24 cellular contexts compared by ENCODE assay signal in the genomic region with DNA sequence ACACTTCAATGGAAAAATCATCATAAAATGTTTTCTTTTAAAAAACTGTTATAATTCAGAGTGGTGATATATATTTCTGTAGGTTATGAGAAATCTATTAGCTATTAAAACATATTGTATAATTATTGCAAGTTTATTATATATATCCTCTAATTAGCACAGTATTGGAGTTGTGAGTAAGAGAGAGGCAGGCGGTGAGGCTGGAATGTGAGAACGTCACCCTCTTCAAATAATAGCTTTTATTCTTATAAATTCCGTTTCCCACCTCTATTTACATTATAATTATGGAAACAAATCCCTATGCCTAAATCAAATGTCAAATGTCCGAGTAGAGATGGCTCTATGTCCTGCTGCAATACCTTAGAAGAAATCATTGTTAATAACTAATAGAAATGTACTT.
"Had no signal": no experiment of that assay in that cellular context is flagged by ENCODE, and none has a peak within 500 bp of the region (broad histone marks: within the 10 kb centered on the region; RNA-seq: fewer than 3 reads in every experiment).

No MANE protein-coding gene starts in this region.

- H3K27me3 ChIP-seq: body of pancreas, colonic mucosa, ovary, right lobe of liver, stomach, thyroid gland, upper lobe of left lung had no signal

- H3K4me3 Mint-ChIP-seq: activated B cell treated with CpG ODN at 0.5 μM for 24 hours; activated CD8-positive, alpha-beta T cell treated with anti-CD3 and anti-CD28 coated beads for 36 hours; activated naive CD8-positive, alpha-beta T cell; nephron; stimulated activated memory B cell treated with anti-CD40 and anti-IgM and Interleukin-4, amounts not matched to agents 10 μg/mL and 1 μg/mL and 100 μg/mL, for 72 hours had no signal

- H3K36me3 Mint-ChIP-seq: activated naive CD8-positive, alpha-beta T cell; stimulated activated memory B cell treated with anti-CD40 and anti-IgM and Interleukin-4, amounts not matched to agents 10 μg/mL and 1 μg/mL and 100 μg/mL, for 72 hours had no signal

- DNase-seq: activated B cell treated with CpG ODN at 0.5 μM for 24 hours; activated CD4-positive, alpha-beta T cell treated with anti-CD3 and anti-CD28 coated beads, Interleukin-2, amount 50 U/mL, for 1 hour; activated CD8-positive, alpha-beta T cell treated with anti-CD3 and anti-CD28 coated beads for 36 hours; activated naive CD4-positive, alpha-beta T cell; activated T-cell treated with anti-CD3 and anti-CD28 coated beads, Interleukin-2, amount 50 U/mL, for 48 hours; anterior cingulate cortex; body of pancreas; colonic mucosa; effector CD8-positive, alpha-beta T cell; left cardiac atrium; mammary epithelial cell; ovary; right lobe of liver; stimulated activated CD4-positive, alpha-beta T cell treated with anti-CD3 and anti-CD28 coated beads, Interleukin-2, amount 100 ng/mL, for 48 hours; stomach; T-helper 2 cell; thyroid gland; upper lobe of left lung had no signal

- FAIRE-seq: keratinocyte had no signal

- H3K4me1 ChIP-seq: body of pancreas, colonic mucosa, right lobe of liver, thyroid gland, upper lobe of left lung had no signal

- H3K36me3 ChIP-seq: colonic mucosa, ovary, right lobe of liver, stomach, thyroid gland, upper lobe of left lung had no signal

- H3K9me3 Mint-ChIP-seq: activated CD8-positive, alpha-beta T cell treated with anti-CD3 and anti-CD28 coated beads for 36 hours; nephron had no signal

- H3K27me3 Mint-ChIP-seq: activated B cell treated with CpG ODN at 0.5 μM for 24 hours; activated CD8-positive, alpha-beta T cell treated with anti-CD3 and anti-CD28 coated beads for 36 hours; activated naive CD8-positive, alpha-beta T cell; progenitor cell of endocrine pancreas; stimulated activated memory B cell treated with anti-CD40 and anti-IgM and Interleukin-4, amounts not matched to agents 10 μg/mL and 1 μg/mL and 100 μg/mL, for 72 hours had no signal

- H3K4me3 ChIP-seq: body of pancreas, colonic mucosa, ovary, right lobe of liver, stomach, thyroid gland, upper lobe of left lung had no signal

- H3K27ac Mint-ChIP-seq: activated B cell treated with CpG ODN at 0.5 μM for 24 hours; activated CD8-positive, alpha-beta T cell treated with anti-CD3 and anti-CD28 coated beads for 36 hours; activated naive CD8-positive, alpha-beta T cell; activated T-helper 2 cell treated with anti-CD3 and anti-CD28 coated beads, Interferon-gamma antibody, Interleukin-2, Interleukin-4, amounts not matched to agents 10 μg/mL and 5 μg/mL and 100 μg/mL, durations not matched to agents 14 hours and 24 hours and 36 hours; nephron; progenitor cell of endocrine pancreas; stimulated activated memory B cell treated with anti-CD40 and anti-IgM and Interleukin-4, amounts not matched to agents 10 μg/mL and 1 μg/mL and 100 μg/mL, for 72 hours had no signal

- H3K4me1 Mint-ChIP-seq: activated B cell treated with CpG ODN at 0.5 μM for 24 hours; nephron; stimulated activated memory B cell treated with anti-CD40 and anti-IgM and Interleukin-4, amounts not matched to agents 10 μg/mL and 1 μg/mL and 100 μg/mL, for 72 hours had no signal

- H3K9me3 ChIP-seq: body of pancreas, colonic mucosa, ovary, right lobe of liver, stomach, thyroid gland, upper lobe of left lung had no signal

- H3K27ac ChIP-seq: body of pancreas, colonic mucosa, ovary, right lobe of liver, stomach, thyroid gland, upper lobe of left lung had no signal
